Comparison of ENCODE assay signal across 14 cellular contexts in genomic region chr2:30565860-30566358, GRCh38.
DNase-seq lines count a peak whose midpoint lies in the region; ATAC-seq, FAIRE-seq and TF ChIP-seq lines count a peak whose summit lies in the region.
"Had no signal": no experiment of that assay in that cellular context is flagged by ENCODE, and none has a peak within 500 bp of the region (broad histone marks: within the 10 kb centered on the region; RNA-seq: fewer than 3 reads in every experiment).

No MANE protein-coding gene starts in this region.

- H3K36me3 ChIP-seq in psoas muscle (ENCODE audit: insufficient read depth in 1 of 2, low read depth in 1 of 2): no peaks in the 10 kb centered on the region
- peaks cover 0 to 2% of the 10 kb centered on the region in 2 donors for H3K36me3 ChIP-seq in small intestine (ENCODE audit: control insufficient read depth in 2 of 2, insufficient read depth in 2 of 2, low read length in 2 of 2)
- H3K36me3 ChIP-seq: thyroid gland had no signal

- no peak for TF ChIP-seq CTCF in AG09309 (IDR thresholded peaks at IDR 0.05; ENCODE audit: control insufficient read depth, insufficient read depth, low read depth, low read length, missing control alignments)
- TF ChIP-seq CTCF in psoas muscle (IDR thresholded peaks at IDR 0.05): no peak
- TF ChIP-seq CTCF in RWPE1 (conservative IDR thresholded peaks at IDR 0.05; ENCODE audit: low read depth): no peak

- WGBS in psoas muscle, 3 donors: 59 to 80% (median 70%) methylated on average over 5 of the region's 5 CpGs
- WGBS in small intestine, 3 donors: 60 to 88% (median 77%) methylated on average over 5 of the region's 5 CpGs

- H3K27ac ChIP-seq in psoas muscle (peak overlapping the region; percentile 39), RWPE1 (no peak overlapping the region), small intestine (ENCODE audit: low read depth in 1 of 2, low read length in 1 of 2) (peak overlapping the region in 1 of 2 donors; percentile 66)

- peak; percentile 18 for DNase-seq in AG09309 (ENCODE audit: low read depth)
- DNase-seq in LHCN-M2 (ENCODE audit: low read depth): peak; percentile 74
- DNase-seq in Right ventricle myocardium superior: peak; percentile 37
- DNase-seq in psoas muscle: peak in 1 of 2 donors; percentile 15
- no peak for DNase-seq in RWPE1 (ENCODE audit: low spot score)
- DNase-seq in NCI-H128 (lab: John Stamatoyannopoulos, UW; ENCODE audit: unreplicated experiment): no peak
- no peak for DNase-seq in small intestine
- DNase-seq: activated CD8-positive, alpha-beta T cell treated with anti-CD3 and anti-CD28 coated beads, Interleukin-2, amount 10 ng/mL, durations not matched to agents 7 days and 5 days; CD4-positive, alpha-beta memory T cell; HCEC 1CT; NCI-H187 treated with DMSO at 0.1 percent for 48 hours had no signal

- POLR2A ChIA-PET in RWPE1 (lab: Yijun Ruan, JAX; ENCODE audit: low non-redundant PET): no interaction called here

- H3K9me3 ChIP-seq in psoas muscle (no peaks in the 10 kb centered on the region), small intestine (ENCODE audit: control insufficient read depth, low read depth) (no peaks in the 10 kb centered on the region)
- H3K9me3 ChIP-seq: thyroid gland had no signal

- CTCF ChIA-PET in RWPE1 (lab: Yijun Ruan, JAX): no interaction called here

- H3K4me1 ChIP-seq in psoas muscle (peaks cover 12% of the 10 kb centered on the region), small intestine (ENCODE audit: control insufficient read depth in 2 of 2, insufficient read depth in 1 of 2, low read depth in 1 of 2, low read length in 1 of 2) (no peaks in the 10 kb centered on the region)

- no peak for FAIRE-seq in small intestine (lab: Jason Lieb, UNC)
- FAIRE-seq: GM19239 had no signal

- intact Hi-C loops in Right ventricle myocardium superior (cut with DNase I) (no loop called here), psoas muscle (cut with DNase I) (no loop called here)

- ATAC-seq in Right ventricle myocardium superior (ENCODE audit: poor library complexity): peak; percentile 71
- ATAC-seq in psoas muscle: peak; percentile 25 to 59 (median 55)
- no peak for ATAC-seq in GM18868 (IDR thresholded peaks at IDR 0.05; ENCODE audit: unreplicated experiment)
- ATAC-seq: activated CD8-positive, alpha-beta T cell treated with anti-CD3 and anti-CD28 coated beads, Interleukin-2, amount 10 ng/mL, durations not matched to agents 7 days and 5 days had no signal

- H3K27me3 ChIP-seq in psoas muscle (ENCODE audit: insufficient read depth in 3 of 3, low read length in 2 of 3): no peaks in the 10 kb centered on the region
- H3K27me3 ChIP-seq in small intestine (ENCODE audit: control insufficient read depth in 2 of 2, insufficient read depth in 2 of 2, low read length in 2 of 2): no peaks in the 10 kb centered on the region
- H3K27me3 ChIP-seq: thyroid gland had no signal

- H3K4me3 ChIP-seq in AG09309 (ENCODE audit: control insufficient read depth, low read depth, low read length) (no peak overlapping the region), psoas muscle (no peak overlapping the region), small intestine (ENCODE audit: low read depth in 1 of 2, low read length in 2 of 2) (no peak overlapping the region)
- H3K4me3 ChIP-seq: thyroid gland had no signal

Comparison
In these comparisons a context has a peak if more than half of its experiments do, and no peak if none do; other contexts are left out.
1. DNase-seq: peak in AG09309 (single experiment), LHCN-M2 (single experiment) and Right ventricle myocardium superior (single experiment); none in RWPE1 (single experiment), NCI-H128 (single experiment) and small intestine (single experiment).